8 cellular contexts compared by ENCODE assay signal in genomic region chr11:118415739-118416068, GRCh38. TPM values are rescaled to one million over a fixed set of nuclear protein-coding genes. Genes with fewer than 3 reads are reported as not detected.
DNase-seq lines count a peak whose midpoint lies in the region; ATAC-seq lines count a peak whose summit lies in the region.

No MANE protein-coding gene starts in this region.

- H3K27me3 ChIP-seq in CD8-positive, alpha-beta memory T cell (ENCODE audit: insufficient read depth, low read length, poor library complexity, severe bottlenecking), result no peaks in the 10 kb centered on the region
- H3K27me3 ChIP-seq in right cardiac atrium (ENCODE audit: control insufficient read depth, insufficient read depth), result no peaks in the 10 kb centered on the region

- H3K27me3 Mint-ChIP-seq in CD8-positive, alpha-beta memory T cell, result no peaks in the 10 kb centered on the region

- no peaks in the 10 kb centered on the region for H3K4me1 Mint-ChIP-seq in CD8-positive, alpha-beta memory T cell

- H3K4me1 ChIP-seq in CD8-positive, alpha-beta memory T cell (ENCODE audit: insufficient read depth, low read length), result no peaks in the 10 kb centered on the region
- peaks cover 1% of the 10 kb centered on the region for H3K4me1 ChIP-seq in right cardiac atrium (ENCODE audit: control insufficient read depth, insufficient read depth, low read length)

- DNase-seq in CD8-positive, alpha-beta memory T cell, result peak in 1 of 5 donors; percentile 53
- DNase-seq in HS-5 (ENCODE audit: low read depth), result peak; percentile 68
- DNase-seq in UCSD-AML1 (lab: John Stamatoyannopoulos, UW; ENCODE audit: unreplicated experiment), result peak; percentile 45
- peak in 1 of 3 donors; percentile 28 for DNase-seq in right cardiac atrium
- DNase-seq in ureter (ENCODE audit: low spot score), result peak; percentile 65
- DNase-seq in NCI-H2107 (lab: John Stamatoyannopoulos, UW), result no peak
- no peak for DNase-seq in occipital lobe (lab: John Stamatoyannopoulos, UW)

- ATAC-seq in right cardiac atrium (peak; percentile 25 to 49), HG03521 (IDR thresholded peaks at IDR 0.05; ENCODE audit: unreplicated experiment) (no peak)

- no peaks in the 10 kb centered on the region for H3K9me3 Mint-ChIP-seq in CD8-positive, alpha-beta memory T cell

- no peaks in the 10 kb centered on the region for H3K9me3 ChIP-seq in CD8-positive, alpha-beta memory T cell (ENCODE audit: low read length)
- H3K9me3 ChIP-seq in right cardiac atrium (ENCODE audit: control insufficient read depth, low read length), result no peaks in the 10 kb centered on the region

- H3K36me3 ChIP-seq in CD8-positive, alpha-beta memory T cell (ENCODE audit: insufficient read depth, low read length), result no peaks in the 10 kb centered on the region

- H3K4me3 Mint-ChIP-seq in CD8-positive, alpha-beta memory T cell, result no peak overlapping the region

- H3K27ac Mint-ChIP-seq in CD8-positive, alpha-beta memory T cell, result no peak overlapping the region

- intact Hi-C loops in right cardiac atrium (cut with DNase I), result no loop called here

- no peak overlapping the region for H3K4me3 ChIP-seq in CD8-positive, alpha-beta memory T cell (ENCODE audit: low read length)
- H3K4me3 ChIP-seq in right cardiac atrium (ENCODE audit: low read length), result no peak overlapping the region

- peak overlapping the region; percentile 10 for H3K27ac ChIP-seq in CD8-positive, alpha-beta memory T cell (ENCODE audit: low read depth, low read length)
- no peak overlapping the region for H3K27ac ChIP-seq in right cardiac atrium (ENCODE audit: low read length)

- POLR2A ChIA-PET in CD8-positive, alpha-beta memory T cell (lab: Charles Lee), result interaction anchor here (0.9 kb wide), 1 partner anchor 9 kb away, joined by 3 read pairs; no protein-coding TSS in a partner anchor

- CTCF ChIA-PET in CD8-positive, alpha-beta memory T cell (lab: Charles Lee), result interaction anchor here (1.7 kb wide), 1 partner anchor 13 kb away, joined by 5 read pairs; no protein-coding TSS in a partner anchor

- H3K36me3 Mint-ChIP-seq in CD8-positive, alpha-beta memory T cell, result peaks cover 0 to 4% (median 0%) of the 10 kb centered on the region in 3 donors

RNA-seq across cellular contexts. Expression of gene ATP5MG, which starts 14.3 kb away (rescaled TPM):
- total RNA-seq in CD8-positive, alpha-beta memory T cell, result 100 to 1,000 TPM; 277 to 280 TPM
- 632 TPM for polyA plus RNA-seq in CD8-positive, alpha-beta memory T cell
- total RNA-seq in right cardiac atrium (100 to 1,000 TPM; 500 to 709 (median 601) TPM), ureter (174 TPM), occipital lobe (67.4 TPM)
- 666 TPM for polyA plus RNA-seq in right cardiac atrium

RNA-seq across cellular contexts. Expression of gene KMT2A, which starts 20.6 kb away (rescaled TPM):
- total RNA-seq in CD8-positive, alpha-beta memory T cell, result 10 to 100 TPM; 80.0 to 80.6 TPM
- polyA plus RNA-seq in CD8-positive, alpha-beta memory T cell, result 40.5 TPM
- total RNA-seq in right cardiac atrium (10 to 100 TPM; 26.9 to 32.7 (median 27.7) TPM), ureter (106 TPM), occipital lobe (55.4 TPM)
- polyA plus RNA-seq in right cardiac atrium, result 9.1 TPM

RNA-seq across cellular contexts. Expression of gene UBE4A, which starts 56.3 kb away (rescaled TPM):
- total RNA-seq in CD8-positive, alpha-beta memory T cell, result 10 to 100 TPM; 55.9 to 56.8 TPM
- 27.8 TPM for polyA plus RNA-seq in CD8-positive, alpha-beta memory T cell
- total RNA-seq in right cardiac atrium, result 10 to 100 TPM; 40.7 to 45.8 (median 43.6) TPM
- 15.9 TPM for polyA plus RNA-seq in right cardiac atrium
- 46.5 TPM for total RNA-seq in ureter
- 59.7 TPM for total RNA-seq in occipital lobe

Comparison
In these comparisons a context has a peak if more than half of its experiments do, and no peak if none do; other contexts are left out.
1. DNase-seq: peak in HS-5 (single experiment), UCSD-AML1 (single experiment) and ureter (single experiment); none in NCI-H2107 (single experiment) and occipital lobe (single experiment).